In the genomic region with DNA sequence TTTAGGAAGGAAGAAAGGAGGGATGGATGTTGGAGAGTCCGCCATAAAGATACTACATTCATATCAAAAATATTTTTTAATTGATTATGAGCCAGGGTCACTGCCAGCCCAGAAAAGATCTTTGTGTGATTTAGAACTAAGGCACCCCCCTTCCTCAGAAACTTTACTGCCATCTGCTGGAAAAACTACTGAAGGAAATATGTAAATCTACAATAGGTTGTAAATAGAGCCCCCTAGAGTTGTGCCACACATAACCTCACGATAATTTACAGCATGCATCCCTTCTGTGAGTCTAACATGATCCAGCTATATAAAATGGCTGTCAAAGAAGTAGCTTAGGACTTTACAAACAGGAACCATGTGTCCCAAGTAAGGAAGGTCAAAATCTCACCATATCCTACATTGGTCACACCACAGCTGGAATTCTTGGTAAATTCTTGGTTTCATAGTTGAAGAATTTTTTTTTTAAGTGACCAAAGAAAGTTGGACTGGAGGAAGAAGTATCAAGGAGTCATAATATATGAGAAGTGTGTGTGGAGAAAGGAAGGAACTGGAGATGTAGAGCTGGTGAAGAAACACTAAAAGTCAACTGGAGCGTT, we compare ENCODE assay signal across 9 cellular contexts.
DNase-seq lines count a peak whose midpoint lies in the region; ATAC-seq and TF ChIP-seq lines count a peak whose summit lies in the region.
"Had no signal": no experiment of that assay in that cellular context is flagged by ENCODE, and none has a peak within 500 bp of the region (broad histone marks: within the 10 kb centered on the region; RNA-seq: fewer than 3 reads in every experiment).

No MANE protein-coding gene starts in this region.

- no peak overlapping the region for H3K9ac ChIP-seq in neural cell (ENCODE audit: low read length)

- H3F3A ChIP-seq in DOHH2 (ENCODE audit: control insufficient read depth, insufficient read depth) (no peaks in the 10 kb centered on the region), neural cell (ENCODE audit: insufficient read depth, low read length, poor library complexity, severe bottlenecking) (no peaks in the 10 kb centered on the region)

- TF ChIP-seq EP300 in neural cell (conservative IDR thresholded peaks at IDR 0.05; ENCODE audit: poor library complexity, severe bottlenecking), result no peak
- TF ChIP-seq EP300 in upper lobe of left lung (IDR thresholded peaks at IDR 0.05), result no peak

- DNase-seq in NB4 (ENCODE audit: low read depth) (peak; percentile 77), MCF 10A (ENCODE audit: unreplicated experiment) (peak; percentile 69), upper lobe of left lung (no peak), omental fat pad (ENCODE audit: low spot score) (no peak)
- no peak for DNase-seq in activated CD4-positive, CD25-positive, alpha-beta regulatory T cell treated with anti-CD3 and anti-CD28 coated beads, Interleukin-2, amount 50 U/mL, for 72 hours
- DNase-seq: naive thymus-derived CD8-positive, alpha-beta T cell had no signal

- intact Hi-C loops in MCF 10A (cut with micrococcal nuclease), result loop anchor here (1.0 kb wide), 2 partner anchors 71 to 193 kb away; no protein-coding TSS in a partner anchor

- no peaks in the 10 kb centered on the region for H3K4me1 Mint-ChIP-seq in MCF 10A (ENCODE audit: insufficient read depth, unreplicated experiment)
- H3K4me1 Mint-ChIP-seq: naive thymus-derived CD8-positive, alpha-beta T cell had no signal

- H3K9me3 Mint-ChIP-seq in MCF 10A (ENCODE audit: unreplicated experiment), result no peaks in the 10 kb centered on the region

- H2AFZ ChIP-seq in neural cell (ENCODE audit: low read depth, low read length), result no peak overlapping the region

- TF ChIP-seq POLR2A in NB4 (IDR thresholded peaks at IDR 0.05; ENCODE audit: extremely low read depth, insufficient read length) (no peak), upper lobe of left lung (IDR thresholded peaks at IDR 0.05) (no peak)

- ATAC-seq in upper lobe of left lung (ENCODE audit: low FRiP score in 2 of 2), result no peak
- no peak for ATAC-seq in HG02678 (IDR thresholded peaks at IDR 0.05; ENCODE audit: unreplicated experiment)
- no peak for ATAC-seq in omental fat pad (ENCODE audit: low FRiP score)
- ATAC-seq: naive thymus-derived CD8-positive, alpha-beta T cell had no signal

- H3K36me3 ChIP-seq in DOHH2 (ENCODE audit: control insufficient read depth, low read length), result no peaks in the 10 kb centered on the region
- H3K36me3 ChIP-seq in neural cell (ENCODE audit: insufficient read depth, low read length), result no peaks in the 10 kb centered on the region
- no peaks in the 10 kb centered on the region for H3K36me3 ChIP-seq in upper lobe of left lung

- peak; percentile 40 for TF ChIP-seq CTCF in DOHH2 (IDR thresholded peaks at IDR 0.05; ENCODE audit: low read depth, low read length, poor library complexity, severe bottlenecking)
- TF ChIP-seq CTCF in NB4 (IDR thresholded peaks at IDR 0.05; ENCODE audit: low read depth, low read length), result peak; percentile 73
- peak; percentile 64 for TF ChIP-seq CTCF in MCF 10A (IDR thresholded peaks at IDR 0.05; ENCODE audit: unreplicated experiment)
- peak; percentile 9 for TF ChIP-seq CTCF in neural cell (IDR thresholded peaks at IDR 0.05; ENCODE audit: poor library complexity, severe bottlenecking)
- TF ChIP-seq CTCF in upper lobe of left lung (IDR thresholded peaks at IDR 0.05), result peak in 1 of 6 experiments; percentile 17
- no peak for TF ChIP-seq CTCF in omental fat pad (IDR thresholded peaks at IDR 0.05)

- H4K20me1 ChIP-seq in DOHH2 (ENCODE audit: control insufficient read depth, insufficient read depth, low read depth, low read length), result no peaks in the 10 kb centered on the region
- H4K20me1 ChIP-seq in neural cell (ENCODE audit: insufficient read depth), result no peaks in the 10 kb centered on the region

- H3K27me3 Mint-ChIP-seq in MCF 10A (ENCODE audit: insufficient read depth, unreplicated experiment), result no peaks in the 10 kb centered on the region

- H3K27ac Mint-ChIP-seq in MCF 10A (ENCODE audit: low read depth, unreplicated experiment), result no peak overlapping the region
- H3K27ac Mint-ChIP-seq: naive thymus-derived CD8-positive, alpha-beta T cell had no signal

- POLR2A ChIA-PET in MCF 10A (lab: Yijun Ruan, JAX), result interaction anchor here (1.7 kb wide), 1 partner anchor 13 kb away, joined by 3 read pairs; no protein-coding TSS in a partner anchor

- no peak overlapping the region for H3K27ac ChIP-seq in DOHH2 (ENCODE audit: low read depth, low read length)
- H3K27ac ChIP-seq in neural cell (ENCODE audit: low read length), result no peak overlapping the region
- H3K27ac ChIP-seq in upper lobe of left lung, result no peak overlapping the region

- H3K4me3 ChIP-seq in DOHH2 (ENCODE audit: low read length) (no peak overlapping the region), NB4 (ENCODE audit: low read depth, low read length) (no peak overlapping the region), neural cell (ENCODE audit: low read length) (no peak overlapping the region), upper lobe of left lung (no peak overlapping the region)

- WGBS in upper lobe of left lung, 2 donors, result 77 to 83% methylated on average over 3 of the region's 3 CpGs

- H3K27me3 ChIP-seq in DOHH2 (ENCODE audit: control insufficient read depth, low read length), result no peaks in the 10 kb centered on the region
- no peaks in the 10 kb centered on the region for H3K27me3 ChIP-seq in neural cell (ENCODE audit: insufficient read depth, low read depth, low read length)
- H3K27me3 ChIP-seq in upper lobe of left lung, result no peaks in the 10 kb centered on the region

- no peak overlapping the region for H3K4me3 Mint-ChIP-seq in MCF 10A (ENCODE audit: unreplicated experiment)
- H3K4me3 Mint-ChIP-seq: naive thymus-derived CD8-positive, alpha-beta T cell had no signal

- H3K4me1 ChIP-seq in DOHH2 (ENCODE audit: control insufficient read depth, low read length) (no peaks in the 10 kb centered on the region), upper lobe of left lung (no peaks in the 10 kb centered on the region)

- H3K9me3 ChIP-seq in DOHH2 (ENCODE audit: control insufficient read depth, insufficient read depth, low read length), result no peaks in the 10 kb centered on the region
- H3K9me3 ChIP-seq in neural cell (ENCODE audit: low read length), result no peaks in the 10 kb centered on the region
- no peaks in the 10 kb centered on the region for H3K9me3 ChIP-seq in upper lobe of left lung

- H3K79me2 ChIP-seq in DOHH2 (ENCODE audit: control insufficient read depth, low read length) (no peaks in the 10 kb centered on the region), neural cell (replicated peaks; ENCODE audit: insufficient read depth, low read length) (no peaks in the 10 kb centered on the region)

- no peaks in the 10 kb centered on the region for H3K36me3 Mint-ChIP-seq in MCF 10A (ENCODE audit: insufficient read depth, unreplicated experiment)
- H3K36me3 Mint-ChIP-seq: naive thymus-derived CD8-positive, alpha-beta T cell had no signal

- CTCF ChIA-PET in MCF 10A (lab: Yijun Ruan, JAX), result interaction anchor here (0.5 to 4.4 kb wide), 21 partner anchors 8 to 749 kb away, joined by 3 to 42 read pairs (median 3); no protein-coding TSS in a partner anchor

- BruUV-seq in MCF 10A (replicated peaks; lab: Mats Ljungman, UMichigan), result no TSS peak

- H3K9me2 ChIP-seq in DOHH2 (replicated peaks; ENCODE audit: control insufficient read depth, low read length), result no peaks in the 10 kb centered on the region
- H3K9me2 ChIP-seq in neural cell (ENCODE audit: insufficient read depth, low read length), result no peaks in the 10 kb centered on the region

- no peak for TF ChIP-seq RAD21 in neural cell (conservative IDR thresholded peaks at IDR 0.05)

- H3K4me2 ChIP-seq in DOHH2 (ENCODE audit: low read length) (no peak overlapping the region), neural cell (ENCODE audit: low read length) (no peak overlapping the region)

TF ChIP-seq in neural cell, 6 proteins besides CTCF, POLR2A, EP300 and RAD21:
- no peak for TF ChIP-seq POLR2AphosphoS5 (IDR thresholded peaks at IDR 0.05)
- TF ChIP-seq EZH2 (IDR thresholded peaks at IDR 0.05; ENCODE audit: borderline replicate concordance, insufficient read depth, low read length, poor library complexity, severe bottlenecking), result no peak
- TF ChIP-seq SMC3 (conservative IDR thresholded peaks at IDR 0.05; ENCODE audit: poor library complexity), result no peak
- TF ChIP-seq TAF1 (IDR thresholded peaks at IDR 0.05; ENCODE audit: low read depth), result no peak
- no peak for TF ChIP-seq MXI1 (conservative IDR thresholded peaks at IDR 0.05; ENCODE audit: poor library complexity, severe bottlenecking)
- TF ChIP-seq, protein P1, sequence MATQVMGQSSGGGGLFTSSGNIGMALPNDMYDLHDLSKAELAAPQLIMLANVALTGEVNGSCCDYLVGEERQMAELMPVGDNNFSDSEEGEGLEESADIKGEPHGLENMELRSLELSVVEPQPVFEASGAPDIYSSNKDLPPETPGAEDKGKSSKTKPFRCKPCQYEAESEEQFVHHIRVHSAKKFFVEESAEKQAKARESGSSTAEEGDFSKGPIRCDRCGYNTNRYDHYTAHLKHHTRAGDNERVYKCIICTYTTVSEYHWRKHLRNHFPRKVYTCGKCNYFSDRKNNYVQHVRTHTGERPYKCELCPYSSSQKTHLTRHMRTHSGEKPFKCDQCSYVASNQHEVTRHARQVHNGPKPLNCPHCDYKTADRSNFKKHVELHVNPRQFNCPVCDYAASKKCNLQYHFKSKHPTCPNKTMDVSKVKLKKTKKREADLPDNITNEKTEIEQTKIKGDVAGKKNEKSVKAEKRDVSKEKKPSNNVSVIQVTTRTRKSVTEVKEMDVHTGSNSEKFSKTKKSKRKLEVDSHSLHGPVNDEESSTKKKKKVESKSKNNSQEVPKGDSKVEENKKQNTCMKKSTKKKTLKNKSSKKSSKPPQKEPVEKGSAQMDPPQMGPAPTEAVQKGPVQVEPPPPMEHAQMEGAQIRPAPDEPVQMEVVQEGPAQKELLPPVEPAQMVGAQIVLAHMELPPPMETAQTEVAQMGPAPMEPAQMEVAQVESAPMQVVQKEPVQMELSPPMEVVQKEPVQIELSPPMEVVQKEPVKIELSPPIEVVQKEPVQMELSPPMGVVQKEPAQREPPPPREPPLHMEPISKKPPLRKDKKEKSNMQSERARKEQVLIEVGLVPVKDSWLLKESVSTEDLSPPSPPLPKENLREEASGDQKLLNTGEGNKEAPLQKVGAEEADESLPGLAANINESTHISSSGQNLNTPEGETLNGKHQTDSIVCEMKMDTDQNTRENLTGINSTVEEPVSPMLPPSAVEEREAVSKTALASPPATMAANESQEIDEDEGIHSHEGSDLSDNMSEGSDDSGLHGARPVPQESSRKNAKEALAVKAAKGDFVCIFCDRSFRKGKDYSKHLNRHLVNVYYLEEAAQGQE (IDR thresholded peaks at IDR 0.05; ENCODE audit: borderline replicate concordance), result no peak

Comparison
In these comparisons a context has a peak if more than half of its experiments do, and no peak if none do; other contexts are left out.
1. CTCF ChIP-seq: peak in DOHH2 (single experiment), NB4 (single experiment), MCF 10A (single experiment) and neural cell (single experiment); none in omental fat pad (0 of 3).
2. DNase-seq: peak in NB4 (single experiment) and MCF 10A (single experiment); none in upper lobe of left lung (0 of 2), omental fat pad (single experiment) and activated CD4-positive, CD25-positive, alpha-beta regulatory T cell treated with anti-CD3 and anti-CD28 coated beads, Interleukin-2, amount 50 U/mL, for 72 hours (single experiment).